Comparison of ENCODE assay signal across 2 cellular contexts in the genomic region with DNA sequence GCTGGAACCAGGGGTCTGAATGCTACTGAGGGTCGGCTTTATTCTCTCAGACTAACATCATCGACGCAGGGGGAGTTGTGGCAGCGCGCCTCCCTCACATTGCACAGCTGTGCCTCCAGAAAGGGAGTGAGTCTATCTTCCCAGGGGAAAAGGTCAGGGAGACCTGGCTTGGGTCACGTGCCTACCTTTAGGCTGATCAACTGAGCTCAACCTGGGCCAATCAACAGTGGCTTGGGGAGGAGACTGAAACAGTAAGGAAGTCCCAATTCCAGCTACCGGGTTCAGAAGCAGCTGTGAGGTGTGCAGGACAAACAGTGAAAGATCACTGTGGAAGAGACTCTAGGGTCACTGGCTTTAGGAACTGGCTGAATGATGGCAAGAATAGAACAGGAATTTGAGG.
A peak's percentile ranks its signal among the peaks of the same experiment; 100 is the strongest.
TF ChIP-seq lines count a peak whose summit lies in the region.

No MANE protein-coding gene starts in this region.

TF ChIP-seq in WTC11, 78 proteins besides CTCF, POLR2A, EP300 and RAD21:
- TF ChIP-seq, protein P1, sequence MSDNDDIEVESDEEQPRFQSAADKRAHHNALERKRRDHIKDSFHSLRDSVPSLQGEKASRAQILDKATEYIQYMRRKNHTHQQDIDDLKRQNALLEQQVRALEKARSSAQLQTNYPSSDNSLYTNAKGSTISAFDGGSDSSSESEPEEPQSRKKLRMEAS (CRISPR knock-in tag; IDR thresholded peaks at IDR 0.05), result peak; percentile 44; the same call in 1 of the 2 replicates
- TF ChIP-seq FOXP1 (CRISPR knock-in tag; IDR thresholded peaks at IDR 0.05; ENCODE audit: borderline replicate concordance) (no peak), USF2 (CRISPR knock-in tag; IDR thresholded peaks at IDR 0.05) (peak; percentile 93), USF1 (CRISPR knock-in tag; IDR thresholded peaks at IDR 0.05) (peak; percentile 92)
TF ChIP-seq in WTC11: peak in this region for 3.

TF ChIP-seq in HepG2, 621 proteins besides CTCF, POLR2A, EP300 and RAD21 (continues in another document):
- TF ChIP-seq, protein P2, sequence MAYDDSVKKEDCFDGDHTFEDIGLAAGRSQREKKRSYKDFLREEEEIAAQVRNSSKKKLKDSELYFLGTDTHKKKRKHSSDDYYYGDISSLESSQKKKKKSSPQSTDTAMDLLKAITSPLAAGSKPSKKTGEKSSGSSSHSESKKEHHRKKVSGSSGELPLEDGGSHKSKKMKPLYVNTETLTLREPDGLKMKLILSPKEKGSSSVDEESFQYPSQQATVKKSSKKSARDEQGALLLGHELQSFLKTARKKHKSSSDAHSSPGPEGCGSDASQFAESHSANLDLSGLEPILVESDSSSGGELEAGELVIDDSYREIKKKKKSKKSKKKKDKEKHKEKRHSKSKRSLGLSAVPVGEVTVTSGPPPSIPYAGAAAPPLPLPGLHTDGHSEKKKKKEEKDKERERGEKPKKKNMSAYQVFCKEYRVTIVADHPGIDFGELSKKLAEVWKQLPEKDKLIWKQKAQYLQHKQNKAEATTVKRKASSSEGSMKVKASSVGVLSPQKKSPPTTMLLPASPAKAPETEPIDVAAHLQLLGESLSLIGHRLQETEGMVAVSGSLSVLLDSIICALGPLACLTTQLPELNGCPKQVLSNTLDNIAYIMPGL (CRISPR knock-in tag; IDR thresholded peaks at IDR 0.05; ENCODE audit: borderline replicate concordance in 1 of 2, low read depth in 1 of 2), result peak in 1 of 2 experiments; percentile 28; a peak in 2 of 4 replicates
- peak; percentile 65 for TF ChIP-seq SALL1 (CRISPR knock-in tag; IDR thresholded peaks at IDR 0.05)
- TF ChIP-seq BATF2 (CRISPR knock-in tag; IDR thresholded peaks at IDR 0.05), result no peak
- TF ChIP-seq ZNF672 (CRISPR knock-in tag; IDR thresholded peaks at IDR 0.05), result no peak
- TF ChIP-seq, protein P3, sequence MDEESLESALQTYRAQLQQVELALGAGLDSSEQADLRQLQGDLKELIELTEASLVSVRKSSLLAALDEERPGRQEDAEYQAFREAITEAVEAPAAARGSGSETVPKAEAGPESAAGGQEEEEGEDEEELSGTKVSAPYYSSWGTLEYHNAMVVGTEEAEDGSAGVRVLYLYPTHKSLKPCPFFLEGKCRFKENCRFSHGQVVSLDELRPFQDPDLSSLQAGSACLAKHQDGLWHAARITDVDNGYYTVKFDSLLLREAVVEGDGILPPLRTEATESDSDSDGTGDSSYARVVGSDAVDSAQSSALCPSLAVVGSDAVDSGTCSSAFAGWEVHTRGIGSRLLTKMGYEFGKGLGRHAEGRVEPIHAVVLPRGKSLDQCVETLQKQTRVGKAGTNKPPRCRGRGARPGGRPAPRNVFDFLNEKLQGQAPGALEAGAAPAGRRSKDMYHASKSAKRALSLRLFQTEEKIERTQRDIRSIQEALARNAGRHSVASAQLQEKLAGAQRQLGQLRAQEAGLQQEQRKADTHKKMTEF (CRISPR knock-in tag; IDR thresholded peaks at IDR 0.05), result 0 out of 2 replicates have a peak, but pooled peaks have one; percentile 34
- TF ChIP-seq HNF4A (CRISPR knock-in tag; IDR thresholded peaks at IDR 0.05), result peak; percentile 54; the same call in 1 of the 2 replicates
- no peak for TF ChIP-seq ZNF570 (CRISPR knock-in tag; IDR thresholded peaks at IDR 0.05; ENCODE audit: borderline replicate concordance)
- TF ChIP-seq, protein P4, sequence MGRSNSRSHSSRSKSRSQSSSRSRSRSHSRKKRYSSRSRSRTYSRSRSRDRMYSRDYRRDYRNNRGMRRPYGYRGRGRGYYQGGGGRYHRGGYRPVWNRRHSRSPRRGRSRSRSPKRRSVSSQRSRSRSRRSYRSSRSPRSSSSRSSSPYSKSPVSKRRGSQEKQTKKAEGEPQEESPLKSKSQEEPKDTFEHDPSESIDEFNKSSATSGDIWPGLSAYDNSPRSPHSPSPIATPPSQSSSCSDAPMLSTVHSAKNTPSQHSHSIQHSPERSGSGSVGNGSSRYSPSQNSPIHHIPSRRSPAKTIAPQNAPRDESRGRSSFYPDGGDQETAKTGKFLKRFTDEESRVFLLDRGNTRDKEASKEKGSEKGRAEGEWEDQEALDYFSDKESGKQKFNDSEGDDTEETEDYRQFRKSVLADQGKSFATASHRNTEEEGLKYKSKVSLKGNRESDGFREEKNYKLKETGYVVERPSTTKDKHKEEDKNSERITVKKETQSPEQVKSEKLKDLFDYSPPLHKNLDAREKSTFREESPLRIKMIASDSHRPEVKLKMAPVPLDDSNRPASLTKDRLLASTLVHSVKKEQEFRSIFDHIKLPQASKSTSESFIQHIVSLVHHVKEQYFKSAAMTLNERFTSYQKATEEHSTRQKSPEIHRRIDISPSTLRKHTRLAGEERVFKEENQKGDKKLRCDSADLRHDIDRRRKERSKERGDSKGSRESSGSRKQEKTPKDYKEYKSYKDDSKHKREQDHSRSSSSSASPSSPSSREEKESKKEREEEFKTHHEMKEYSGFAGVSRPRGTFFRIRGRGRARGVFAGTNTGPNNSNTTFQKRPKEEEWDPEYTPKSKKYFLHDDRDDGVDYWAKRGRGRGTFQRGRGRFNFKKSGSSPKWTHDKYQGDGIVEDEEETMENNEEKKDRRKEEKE (IDR thresholded peaks at IDR 0.05), result no peak
- TF ChIP-seq ZNF335 (CRISPR knock-in tag; IDR thresholded peaks at IDR 0.05), result 0 out of 2 replicates have a peak, but pooled peaks have one; percentile 24
- TF ChIP-seq SRF (IDR thresholded peaks at IDR 0.05; ENCODE audit: low read depth, low read length), result 0 out of 2 replicates have a peak, but pooled peaks have one; percentile 11
- TF ChIP-seq BRCA1 (CRISPR knock-in tag; IDR thresholded peaks at IDR 0.05), result 0 out of 2 replicates have a peak, but pooled peaks have one; percentile 23
- peak; percentile 57; the same call in 1 of the 2 replicates for TF ChIP-seq HOMEZ (CRISPR knock-in tag; IDR thresholded peaks at IDR 0.05; ENCODE audit: low read depth)
- peak; percentile 44; the same call in 1 of the 2 replicates for TF ChIP-seq ZNF607 (CRISPR knock-in tag; IDR thresholded peaks at IDR 0.05; ENCODE audit: borderline replicate concordance)
- TF ChIP-seq ZEB1 (IDR thresholded peaks at IDR 0.05; ENCODE audit: insufficient replicate concordance, low read depth), result peak; percentile 84
- TF ChIP-seq, protein P1 (IDR thresholded peaks at IDR 0.05), result peak; percentile 68
- no peak for TF ChIP-seq MYNN (CRISPR knock-in tag; IDR thresholded peaks at IDR 0.05; ENCODE audit: low read depth)
- TF ChIP-seq ZSCAN21 (CRISPR knock-in tag; IDR thresholded peaks at IDR 0.05; ENCODE audit: borderline replicate concordance), result 0 out of 2 replicates have a peak, but pooled peaks have one; percentile 39
- no peak; the same call in 1 of the 2 replicates for TF ChIP-seq YEATS2 (CRISPR knock-in tag; IDR thresholded peaks at IDR 0.05; ENCODE audit: borderline replicate concordance)
- TF ChIP-seq SCMH1 (CRISPR knock-in tag; IDR thresholded peaks at IDR 0.05; ENCODE audit: borderline replicate concordance), result no peak
- no peak; the same call in 1 of the 2 replicates for TF ChIP-seq ETV5 (CRISPR knock-in tag; IDR thresholded peaks at IDR 0.05; ENCODE audit: borderline replicate concordance)
- peak; percentile 96 for TF ChIP-seq ZMYM4 (CRISPR knock-in tag; IDR thresholded peaks at IDR 0.05)
- TF ChIP-seq, protein P5, sequence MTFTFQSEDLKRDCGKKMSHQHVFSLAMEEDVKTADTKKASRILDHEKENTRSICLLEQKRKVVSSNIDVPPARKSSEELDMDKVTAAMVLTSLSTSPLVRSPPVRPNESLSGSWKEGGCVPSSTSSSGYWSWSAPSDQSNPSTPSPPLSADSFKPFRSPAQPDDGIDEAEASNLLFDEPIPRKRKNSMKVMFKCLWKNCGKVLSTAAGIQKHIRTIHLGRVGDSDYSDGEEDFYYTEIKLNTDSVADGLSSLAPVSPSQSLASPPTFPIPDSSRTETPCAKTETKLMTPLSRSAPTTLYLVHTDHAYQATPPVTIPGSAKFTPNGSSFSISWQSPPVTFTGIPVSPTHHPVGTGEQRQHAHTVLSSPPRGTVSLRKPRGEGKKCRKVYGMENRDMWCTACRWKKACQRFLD (CRISPR knock-in tag; IDR thresholded peaks at IDR 0.05; ENCODE audit: borderline replicate concordance), result peak; percentile 49; the same call in 1 of the 2 replicates
- TF ChIP-seq ZNF589 (CRISPR knock-in tag; conservative IDR thresholded peaks at IDR 0.05), result no peak
- TF ChIP-seq ZNF574 (CRISPR knock-in tag; IDR thresholded peaks at IDR 0.05), result peak; percentile 76
- TF ChIP-seq SALL2 (CRISPR knock-in tag; IDR thresholded peaks at IDR 0.05), result peak; percentile 50; the same call in 1 of the 2 replicates
- peak; percentile 74; the same call in 1 of the 2 replicates for TF ChIP-seq TAF1 (CRISPR knock-in tag; IDR thresholded peaks at IDR 0.05)
- 0 out of 2 replicates have a peak, but pooled peaks have one; percentile 18 for TF ChIP-seq ZNF30 (CRISPR knock-in tag; IDR thresholded peaks at IDR 0.05)
- 0 out of 2 replicates have a peak, but pooled peaks have one; percentile 57 for TF ChIP-seq KMT2A (CRISPR knock-in tag; IDR thresholded peaks at IDR 0.05)
- TF ChIP-seq, protein P6, sequence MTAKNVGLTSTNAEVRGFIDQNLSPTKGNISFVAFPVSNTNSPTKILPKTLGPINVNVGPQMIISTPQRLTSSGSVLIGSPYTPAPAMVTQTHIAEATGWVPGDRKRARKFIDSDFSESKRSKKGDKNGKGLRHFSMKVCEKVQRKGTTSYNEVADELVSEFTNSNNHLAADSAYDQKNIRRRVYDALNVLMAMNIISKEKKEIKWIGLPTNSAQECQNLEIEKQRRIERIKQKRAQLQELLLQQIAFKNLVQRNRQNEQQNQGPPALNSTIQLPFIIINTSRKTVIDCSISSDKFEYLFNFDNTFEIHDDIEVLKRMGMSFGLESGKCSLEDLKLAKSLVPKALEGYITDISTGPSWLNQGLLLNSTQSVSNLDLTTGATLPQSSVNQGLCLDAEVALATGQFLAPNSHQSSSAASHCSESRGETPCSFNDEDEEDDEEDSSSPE (CRISPR knock-in tag; IDR thresholded peaks at IDR 0.05), result peak; percentile 35; the same call in 1 of the 2 replicates
- TF ChIP-seq DMAP1 (CRISPR knock-in tag; IDR thresholded peaks at IDR 0.05), result peak; percentile 48; the same call in 1 of the 2 replicates
- TF ChIP-seq ZNF556 (CRISPR knock-in tag; IDR thresholded peaks at IDR 0.05; ENCODE audit: borderline replicate concordance), result peak; percentile 63; the same call in 1 of the 2 replicates
- peak; percentile 43 for TF ChIP-seq THAP11 (CRISPR knock-in tag; IDR thresholded peaks at IDR 0.05)
- no peak for TF ChIP-seq WIZ (CRISPR knock-in tag; IDR thresholded peaks at IDR 0.05)
- TF ChIP-seq SKI (IDR thresholded peaks at IDR 0.05; ENCODE audit: partially characterized antibody), result peak; percentile 12
